In the genomic region with DNA sequence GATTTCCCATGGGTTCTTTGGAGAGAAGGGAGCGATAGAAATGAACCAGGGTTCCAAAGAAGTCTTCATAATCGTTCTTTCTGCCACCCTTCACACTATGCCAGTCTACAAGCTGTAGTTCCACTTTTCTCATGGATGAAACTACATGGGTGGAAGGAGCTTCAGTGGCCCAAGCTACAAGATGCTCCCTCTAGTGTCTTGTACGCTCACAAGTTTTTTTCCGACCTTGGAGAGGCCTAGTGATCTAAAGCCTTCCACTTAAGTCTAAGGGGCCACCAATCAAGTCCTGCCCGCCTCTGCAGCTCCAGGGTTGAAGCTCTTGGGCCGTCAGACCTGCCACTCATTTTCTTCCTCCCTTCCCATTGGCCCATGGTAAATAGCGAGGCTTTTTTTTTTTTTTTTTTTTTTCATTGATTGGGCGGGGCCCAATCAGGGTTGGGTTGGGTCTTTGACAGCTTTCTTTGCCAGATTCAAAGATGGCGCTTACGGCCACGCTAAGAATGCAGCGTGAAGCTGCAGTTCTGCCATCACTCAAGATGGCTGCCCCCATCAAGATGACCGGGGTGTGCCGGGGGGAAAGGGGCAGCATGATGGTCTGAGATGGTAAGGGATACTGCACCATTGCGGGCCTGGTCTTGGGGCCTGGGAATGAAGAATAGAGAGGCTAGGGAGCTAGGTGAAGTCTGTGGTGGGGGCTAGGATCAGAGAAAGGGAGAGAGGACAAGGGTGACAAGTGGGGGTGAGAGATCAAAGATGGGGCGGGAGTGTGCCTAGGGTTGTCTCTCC, we compare ENCODE assay signal across 1 cellular context.
A peak's percentile ranks its signal among the peaks of the same experiment; 100 is the strongest.
TF ChIP-seq lines count a peak whose summit lies in the region.

Gene TOMM40L (plus strand): TSS at position 527 of the 786 bp plus-strand sequence. CDS start 430 bp downstream, outside the sequence.

TF ChIP-seq in K562, 482 proteins besides CTCF, POLR2A, EP300 and RAD21 (continued from another document and continues in another):
- no peak for TF ChIP-seq ZBTB33 (CRISPR knock-in tag; IDR thresholded peaks at IDR 0.05)
- TF ChIP-seq NONO (IDR thresholded peaks at IDR 0.05; ENCODE audit: low read depth in 2 of 2, low read length in 1 of 2), result no peak
- TF ChIP-seq, protein P1, sequence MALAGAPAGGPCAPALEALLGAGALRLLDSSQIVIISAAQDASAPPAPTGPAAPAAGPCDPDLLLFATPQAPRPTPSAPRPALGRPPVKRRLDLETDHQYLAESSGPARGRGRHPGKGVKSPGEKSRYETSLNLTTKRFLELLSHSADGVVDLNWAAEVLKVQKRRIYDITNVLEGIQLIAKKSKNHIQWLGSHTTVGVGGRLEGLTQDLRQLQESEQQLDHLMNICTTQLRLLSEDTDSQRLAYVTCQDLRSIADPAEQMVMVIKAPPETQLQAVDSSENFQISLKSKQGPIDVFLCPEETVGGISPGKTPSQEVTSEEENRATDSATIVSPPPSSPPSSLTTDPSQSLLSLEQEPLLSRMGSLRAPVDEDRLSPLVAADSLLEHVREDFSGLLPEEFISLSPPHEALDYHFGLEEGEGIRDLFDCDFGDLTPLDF (CRISPR knock-in tag; IDR thresholded peaks at IDR 0.05), result peak; percentile 35; the same call in 1 of the 2 replicates
- peak; percentile 63; the same call in 1 of the 2 replicates for TF ChIP-seq ARID4B (CRISPR knock-in tag; IDR thresholded peaks at IDR 0.05)
- TF ChIP-seq UBTF (IDR thresholded peaks at IDR 0.05; ENCODE audit: borderline replicate concordance in 1 of 2, low read depth in 2 of 2, low read length in 2 of 2), result peak; percentile 30 to 57; a peak in 1 of 4 replicates
- TF ChIP-seq ARID3A (IDR thresholded peaks at IDR 0.05; ENCODE audit: borderline replicate concordance, low read depth, low read length), result peak; percentile 99
- TF ChIP-seq, protein P2, sequence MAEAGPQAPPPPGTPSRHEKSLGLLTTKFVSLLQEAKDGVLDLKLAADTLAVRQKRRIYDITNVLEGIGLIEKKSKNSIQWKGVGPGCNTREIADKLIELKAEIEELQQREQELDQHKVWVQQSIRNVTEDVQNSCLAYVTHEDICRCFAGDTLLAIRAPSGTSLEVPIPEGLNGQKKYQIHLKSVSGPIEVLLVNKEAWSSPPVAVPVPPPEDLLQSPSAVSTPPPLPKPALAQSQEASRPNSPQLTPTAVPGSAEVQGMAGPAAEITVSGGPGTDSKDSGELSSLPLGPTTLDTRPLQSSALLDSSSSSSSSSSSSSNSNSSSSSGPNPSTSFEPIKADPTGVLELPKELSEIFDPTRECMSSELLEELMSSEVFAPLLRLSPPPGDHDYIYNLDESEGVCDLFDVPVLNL (CRISPR knock-in tag; IDR thresholded peaks at IDR 0.05; ENCODE audit: low read depth), result no peak
- TF ChIP-seq, protein P3, sequence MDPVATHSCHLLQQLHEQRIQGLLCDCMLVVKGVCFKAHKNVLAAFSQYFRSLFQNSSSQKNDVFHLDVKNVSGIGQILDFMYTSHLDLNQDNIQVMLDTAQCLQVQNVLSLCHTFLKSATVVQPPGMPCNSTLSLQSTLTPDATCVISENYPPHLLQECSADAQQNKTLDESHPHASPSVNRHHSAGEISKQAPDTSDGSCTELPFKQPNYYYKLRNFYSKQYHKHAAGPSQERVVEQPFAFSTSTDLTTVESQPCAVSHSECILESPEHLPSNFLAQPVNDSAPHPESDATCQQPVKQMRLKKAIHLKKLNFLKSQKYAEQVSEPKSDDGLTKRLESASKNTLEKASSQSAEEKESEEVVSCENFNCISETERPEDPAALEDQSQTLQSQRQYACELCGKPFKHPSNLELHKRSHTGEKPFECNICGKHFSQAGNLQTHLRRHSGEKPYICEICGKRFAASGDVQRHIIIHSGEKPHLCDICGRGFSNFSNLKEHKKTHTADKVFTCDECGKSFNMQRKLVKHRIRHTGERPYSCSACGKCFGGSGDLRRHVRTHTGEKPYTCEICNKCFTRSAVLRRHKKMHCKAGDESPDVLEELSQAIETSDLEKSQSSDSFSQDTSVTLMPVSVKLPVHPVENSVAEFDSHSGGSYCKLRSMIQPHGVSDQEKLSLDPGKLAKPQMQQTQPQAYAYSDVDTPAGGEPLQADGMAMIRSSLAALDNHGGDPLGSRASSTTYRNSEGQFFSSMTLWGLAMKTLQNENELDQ (CRISPR knock-in tag; IDR thresholded peaks at IDR 0.05; ENCODE audit: borderline replicate concordance), result no peak
- peak; percentile 12; the same call in 1 of the 2 replicates for TF ChIP-seq NFIC (IDR thresholded peaks at IDR 0.05)
- TF ChIP-seq, protein P4, sequence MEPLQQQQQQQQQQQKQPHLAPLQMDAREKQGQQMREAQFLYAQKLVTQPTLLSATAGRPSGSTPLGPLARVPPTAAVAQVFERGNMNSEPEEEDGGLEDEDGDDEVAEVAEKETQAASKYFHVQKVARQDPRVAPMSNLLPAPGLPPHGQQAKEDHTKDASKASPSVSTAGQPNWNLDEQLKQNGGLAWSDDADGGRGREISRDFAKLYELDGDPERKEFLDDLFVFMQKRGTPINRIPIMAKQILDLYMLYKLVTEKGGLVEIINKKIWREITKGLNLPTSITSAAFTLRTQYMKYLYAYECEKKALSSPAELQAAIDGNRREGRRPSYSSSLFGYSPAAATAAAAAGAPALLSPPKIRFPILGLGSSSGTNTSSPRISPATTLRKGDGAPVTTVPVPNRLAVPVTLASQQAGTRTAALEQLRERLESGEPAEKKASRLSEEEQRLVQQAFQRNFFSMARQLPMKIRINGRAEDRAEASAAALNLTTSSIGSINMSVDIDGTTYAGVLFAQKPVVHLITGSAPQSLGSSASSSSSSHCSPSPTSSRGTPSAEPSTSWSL (CRISPR knock-in tag; IDR thresholded peaks at IDR 0.05; ENCODE audit: borderline replicate concordance), result no peak
- no peak for TF ChIP-seq LARP7 (IDR thresholded peaks at IDR 0.05)
- TF ChIP-seq, protein P5, sequence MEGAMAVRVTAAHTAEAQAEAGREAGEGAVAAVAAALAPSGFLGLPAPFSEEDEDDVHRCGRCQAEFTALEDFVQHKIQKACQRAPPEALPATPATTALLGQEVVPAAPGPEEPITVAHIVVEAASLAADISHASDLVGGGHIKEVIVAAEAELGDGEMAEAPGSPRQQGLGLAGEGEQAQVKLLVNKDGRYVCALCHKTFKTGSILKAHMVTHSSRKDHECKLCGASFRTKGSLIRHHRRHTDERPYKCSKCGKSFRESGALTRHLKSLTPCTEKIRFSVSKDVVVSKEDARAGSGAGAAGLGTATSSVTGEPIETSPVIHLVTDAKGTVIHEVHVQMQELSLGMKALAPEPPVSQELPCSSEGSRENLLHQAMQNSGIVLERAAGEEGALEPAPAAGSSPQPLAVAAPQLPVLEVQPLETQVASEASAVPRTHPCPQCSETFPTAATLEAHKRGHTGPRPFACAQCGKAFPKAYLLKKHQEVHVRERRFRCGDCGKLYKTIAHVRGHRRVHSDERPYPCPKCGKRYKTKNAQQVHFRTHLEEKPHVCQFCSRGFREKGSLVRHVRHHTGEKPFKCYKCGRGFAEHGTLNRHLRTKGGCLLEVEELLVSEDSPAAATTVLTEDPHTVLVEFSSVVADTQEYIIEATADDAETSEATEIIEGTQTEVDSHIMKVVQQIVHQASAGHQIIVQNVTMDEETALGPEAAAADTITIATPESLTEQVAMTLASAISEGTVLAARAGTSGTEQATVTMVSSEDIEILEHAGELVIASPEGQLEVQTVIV (CRISPR knock-in tag; IDR thresholded peaks at IDR 0.05; ENCODE audit: borderline replicate concordance), result no peak
- TF ChIP-seq ELF2 (CRISPR knock-in tag; IDR thresholded peaks at IDR 0.05), result no peak
- TF ChIP-seq, protein P6, sequence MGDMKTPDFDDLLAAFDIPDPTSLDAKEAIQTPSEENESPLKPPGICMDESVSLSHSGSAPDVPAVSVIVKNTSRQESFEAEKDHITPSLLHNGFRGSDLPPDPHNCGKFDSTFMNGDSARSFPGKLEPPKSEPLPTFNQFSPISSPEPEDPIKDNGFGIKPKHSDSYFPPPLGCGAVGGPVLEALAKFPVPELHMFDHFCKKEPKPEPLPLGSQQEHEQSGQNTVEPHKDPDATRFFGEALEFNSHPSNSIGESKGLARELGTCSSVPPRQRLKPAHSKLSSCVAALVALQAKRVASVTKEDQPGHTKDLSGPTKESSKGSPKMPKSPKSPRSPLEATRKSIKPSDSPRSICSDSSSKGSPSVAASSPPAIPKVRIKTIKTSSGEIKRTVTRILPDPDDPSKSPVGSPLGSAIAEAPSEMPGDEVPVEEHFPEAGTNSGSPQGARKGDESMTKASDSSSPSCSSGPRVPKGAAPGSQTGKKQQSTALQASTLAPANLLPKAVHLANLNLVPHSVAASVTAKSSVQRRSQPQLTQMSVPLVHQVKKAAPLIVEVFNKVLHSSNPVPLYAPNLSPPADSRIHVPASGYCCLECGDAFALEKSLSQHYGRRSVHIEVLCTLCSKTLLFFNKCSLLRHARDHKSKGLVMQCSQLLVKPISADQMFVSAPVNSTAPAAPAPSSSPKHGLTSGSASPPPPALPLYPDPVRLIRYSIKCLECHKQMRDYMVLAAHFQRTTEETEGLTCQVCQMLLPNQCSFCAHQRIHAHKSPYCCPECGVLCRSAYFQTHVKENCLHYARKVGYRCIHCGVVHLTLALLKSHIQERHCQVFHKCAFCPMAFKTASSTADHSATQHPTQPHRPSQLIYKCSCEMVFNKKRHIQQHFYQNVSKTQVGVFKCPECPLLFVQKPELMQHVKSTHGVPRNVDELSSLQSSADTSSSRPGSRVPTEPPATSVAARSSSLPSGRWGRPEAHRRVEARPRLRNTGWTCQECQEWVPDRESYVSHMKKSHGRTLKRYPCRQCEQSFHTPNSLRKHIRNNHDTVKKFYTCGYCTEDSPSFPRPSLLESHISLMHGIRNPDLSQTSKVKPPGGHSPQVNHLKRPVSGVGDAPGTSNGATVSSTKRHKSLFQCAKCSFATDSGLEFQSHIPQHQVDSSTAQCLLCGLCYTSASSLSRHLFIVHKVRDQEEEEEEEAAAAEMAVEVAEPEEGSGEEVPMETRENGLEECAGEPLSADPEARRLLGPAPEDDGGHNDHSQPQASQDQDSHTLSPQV (IDR thresholded peaks at IDR 0.05), result no peak; the same call in 1 of the 2 replicates
- TF ChIP-seq BRCA1 (IDR thresholded peaks at IDR 0.05), result no peak
- no peak for TF ChIP-seq BRCA1 (CRISPR knock-in tag; IDR thresholded peaks at IDR 0.05)
- TF ChIP-seq ZSCAN29 (IDR thresholded peaks at IDR 0.05), result no peak
- TF ChIP-seq XRCC4 (IDR thresholded peaks at IDR 0.05; ENCODE audit: extremely low read depth, insufficient read depth, insufficient read length), result no peak
- TF ChIP-seq NFIX (CRISPR knock-in tag; IDR thresholded peaks at IDR 0.05; ENCODE audit: low read depth), result no peak
